Comparison of ENCODE assay signal across 17 cellular contexts in genomic region chr1:55107989-55108388, GRCh38.
DNase-seq lines count a peak whose midpoint lies in the region; ATAC-seq lines count a peak whose summit lies in the region.
"Had no signal": no experiment of that assay in that cellular context is flagged by ENCODE, and none has a peak within 500 bp of the region (broad histone marks: within the 10 kb centered on the region; RNA-seq: fewer than 3 reads in every experiment).

No MANE protein-coding gene starts in this region.

- H3K27ac Mint-ChIP-seq in activated naive CD8-positive, alpha-beta T cell, result peak overlapping the region; percentile 22
- H3K27ac Mint-ChIP-seq in activated naive CD8-positive, alpha-beta T cell treated with anti-CD3 and anti-CD28 coated beads for 36 hours, result no peak overlapping the region
- H3K27ac Mint-ChIP-seq in IgD-negative memory B cell, result peak overlapping the region in 2 of 3 donors; percentile 27 to 59
- H3K27ac Mint-ChIP-seq in effector memory CD8-positive, alpha-beta T cell, result peak overlapping the region; percentile 26 to 63
- peak overlapping the region; percentile 62 for H3K27ac Mint-ChIP-seq in stimulated activated naive B cell treated with anti-CD40 and anti-IgM and Interleukin-4, amounts not matched to agents 10 μg/mL and 1 μg/mL and 100 μg/mL, for 72 hours
- H3K27ac Mint-ChIP-seq in T-cell, result peak overlapping the region in 1 of 2 donors; percentile 22

- CTCF ChIA-PET in T-cell (lab: Charles Lee), result no interaction called here

- POLR2A ChIA-PET in T-cell (lab: Charles Lee), result interaction anchor here in 1 of 2 donors (0.7 kb wide), 1 partner anchor 135 kb away, joined by 7 read pairs; no protein-coding TSS in a partner anchor

- ATAC-seq in effector memory CD8-positive, alpha-beta T cell (replicated peaks), result no peak
- ATAC-seq in stimulated activated naive B cell treated with anti-CD40 and anti-IgM and Interleukin-4, amounts not matched to agents 10 μg/mL and 1 μg/mL and 100 μg/mL, for 72 hours (replicated peaks), result no peak
- no peak for ATAC-seq in T-cell (replicated peaks in 1 of 4)
- ATAC-seq: HCT116 had no signal

- peaks cover 17% of the 10 kb centered on the region for H3K36me3 Mint-ChIP-seq in activated naive CD8-positive, alpha-beta T cell
- peaks cover 33% of the 10 kb centered on the region for H3K36me3 Mint-ChIP-seq in activated naive CD8-positive, alpha-beta T cell treated with anti-CD3 and anti-CD28 coated beads for 36 hours
- H3K36me3 Mint-ChIP-seq in IgD-negative memory B cell, result peaks cover 17% of the 10 kb centered on the region
- peaks cover 81% of the 10 kb centered on the region for H3K36me3 Mint-ChIP-seq in effector memory CD8-positive, alpha-beta T cell (ENCODE audit: insufficient read depth)
- peaks cover 48 to 63% of the 10 kb centered on the region in 2 donors for H3K36me3 Mint-ChIP-seq in stimulated activated naive B cell treated with anti-CD40 and anti-IgM and Interleukin-4, amounts not matched to agents 10 μg/mL and 1 μg/mL and 100 μg/mL, for 72 hours
- peaks cover 67% of the 10 kb centered on the region for H3K36me3 Mint-ChIP-seq in T-cell

- H3K4me1 Mint-ChIP-seq in activated naive CD8-positive, alpha-beta T cell (ENCODE audit: low read depth), result no peaks in the 10 kb centered on the region
- no peaks in the 10 kb centered on the region for H3K4me1 Mint-ChIP-seq in activated naive CD8-positive, alpha-beta T cell treated with anti-CD3 and anti-CD28 coated beads for 36 hours
- peaks cover 0 to under 1% (median 0%) of the 10 kb centered on the region in 3 donors for H3K4me1 Mint-ChIP-seq in IgD-negative memory B cell
- H3K4me1 Mint-ChIP-seq in effector memory CD8-positive, alpha-beta T cell (ENCODE audit: low read depth in 2 of 2), result peaks cover 0 to 6% of the 10 kb centered on the region in 2 donors
- H3K4me1 Mint-ChIP-seq in stimulated activated naive B cell treated with anti-CD40 and anti-IgM and Interleukin-4, amounts not matched to agents 10 μg/mL and 1 μg/mL and 100 μg/mL, for 72 hours, result peaks cover 0 to 2% of the 10 kb centered on the region in 2 donors
- H3K4me1 Mint-ChIP-seq in T-cell, result no peaks in the 10 kb centered on the region

- no peak overlapping the region for H3K4me3 Mint-ChIP-seq in activated naive CD8-positive, alpha-beta T cell
- no peak overlapping the region for H3K4me3 Mint-ChIP-seq in activated naive CD8-positive, alpha-beta T cell treated with anti-CD3 and anti-CD28 coated beads for 36 hours
- H3K4me3 Mint-ChIP-seq in IgD-negative memory B cell (no peak overlapping the region), T-cell (no peak overlapping the region)
- H3K4me3 Mint-ChIP-seq in effector memory CD8-positive, alpha-beta T cell, result no peak overlapping the region
- no peak overlapping the region for H3K4me3 Mint-ChIP-seq in stimulated activated naive B cell treated with anti-CD40 and anti-IgM and Interleukin-4, amounts not matched to agents 10 μg/mL and 1 μg/mL and 100 μg/mL, for 72 hours
- H3K4me3 Mint-ChIP-seq: CD4-positive, CD25-positive, alpha-beta regulatory T cell had no signal

- H3K9me3 Mint-ChIP-seq in activated naive CD8-positive, alpha-beta T cell (ENCODE audit: low read depth), result no peaks in the 10 kb centered on the region
- H3K9me3 Mint-ChIP-seq in activated naive CD8-positive, alpha-beta T cell treated with anti-CD3 and anti-CD28 coated beads for 36 hours, result peaks cover 4% of the 10 kb centered on the region
- no peaks in the 10 kb centered on the region for H3K9me3 Mint-ChIP-seq in IgD-negative memory B cell
- H3K9me3 Mint-ChIP-seq in effector memory CD8-positive, alpha-beta T cell, result peaks cover 0 to 7% of the 10 kb centered on the region in 2 donors
- no peaks in the 10 kb centered on the region for H3K9me3 Mint-ChIP-seq in stimulated activated naive B cell treated with anti-CD40 and anti-IgM and Interleukin-4, amounts not matched to agents 10 μg/mL and 1 μg/mL and 100 μg/mL, for 72 hours
- H3K9me3 Mint-ChIP-seq in T-cell, result peaks cover 0 to 5% (median 0%) of the 10 kb centered on the region in 3 donors

- no peaks in the 10 kb centered on the region for H3K27me3 Mint-ChIP-seq in activated naive CD8-positive, alpha-beta T cell
- H3K27me3 Mint-ChIP-seq in activated naive CD8-positive, alpha-beta T cell treated with anti-CD3 and anti-CD28 coated beads for 36 hours, result no peaks in the 10 kb centered on the region
- no peaks in the 10 kb centered on the region for H3K27me3 Mint-ChIP-seq in IgD-negative memory B cell
- no peaks in the 10 kb centered on the region for H3K27me3 Mint-ChIP-seq in effector memory CD8-positive, alpha-beta T cell
- H3K27me3 Mint-ChIP-seq in stimulated activated naive B cell treated with anti-CD40 and anti-IgM and Interleukin-4, amounts not matched to agents 10 μg/mL and 1 μg/mL and 100 μg/mL, for 72 hours, result no peaks in the 10 kb centered on the region
- H3K27me3 Mint-ChIP-seq in T-cell, result no peaks in the 10 kb centered on the region
- H3K27me3 Mint-ChIP-seq: CD4-positive, CD25-positive, alpha-beta regulatory T cell had no signal

- DNase-seq in activated naive CD8-positive, alpha-beta T cell treated with anti-CD3 and anti-CD28 coated beads for 36 hours, result no peak
- no peak for DNase-seq in effector memory CD8-positive, alpha-beta T cell
- DNase-seq in stimulated activated naive B cell treated with anti-CD40 and anti-IgM and Interleukin-4, amounts not matched to agents 10 μg/mL and 1 μg/mL and 100 μg/mL, for 72 hours, result no peak
- no peak for DNase-seq in kidney tubule cell (ENCODE audit: low spot score)
- DNase-seq in T-cell, result no peak
- DNase-seq: CD4-positive, CD25-positive, alpha-beta regulatory T cell; Karpas-422; NCI-H1092; NCI-H1417 treated with DMSO at 0.1 percent for 48 hours; NCI-H1694 treated with DMSO at 0.1 percent for 48 hours; NCI-H2081; NCI-H2227 treated with DMSO at 0.1 percent for 48 hours; NCI-H526 treated with DMSO at 0.1 percent for 48 hours; SHP77 treated with DMSO at 0.1 percent for 48 hours had no signal
